ENCODE assay signal across 29 cellular contexts in genomic region chrX:1170243-1170642, GRCh38. TPM values are rescaled to one million over a fixed set of nuclear protein-coding genes. Genes with fewer than 3 reads are reported as not detected.
"Had no signal": no experiment of that assay in that cellular context is flagged by ENCODE, and none has a peak within 500 bp of the region (broad histone marks: within the 10 kb centered on the region; RNA-seq: fewer than 3 reads in every experiment).

No MANE protein-coding gene starts in this region.

- H3K9me3 Mint-ChIP-seq: activated T-cell treated with anti-CD3 and anti-CD28 coated beads, Interleukin-2, amount 50 U/mL, for 24 hours; central memory CD8-positive, alpha-beta T cell; T-helper 1 cell treated with Interleukin-12 subunit alpha and Interleukin-12 subunit beta and Interleukin-4 antibody, amounts not matched to agents 30 μg/mL and 1 μg/mL, for 36 hours had no signal

- H3K4me3 Mint-ChIP-seq: activated CD8-positive, alpha-beta T cell treated with anti-CD3 and anti-CD28 coated beads, Interleukin-2, amount 10 ng/mL, durations not matched to agents 7 days and 5 days; activated T-cell treated with anti-CD3 and anti-CD28 coated beads, Interleukin-2, amount 50 U/mL, for 24 hours; central memory CD8-positive, alpha-beta T cell; naive thymus-derived CD4-positive, alpha-beta T cell; T-helper 1 cell treated with Interleukin-12 subunit alpha and Interleukin-12 subunit beta and Interleukin-4 antibody, amounts not matched to agents 30 μg/mL and 1 μg/mL, for 36 hours had no signal

- H3K27me3 ChIP-seq: tibial nerve had no signal

- H3K4me1 Mint-ChIP-seq: central memory CD8-positive, alpha-beta T cell had no signal

- H3K4me1 ChIP-seq: tibial nerve had no signal

- H3K36me3 Mint-ChIP-seq: naive thymus-derived CD4-positive, alpha-beta T cell had no signal

- H3K4me3 ChIP-seq: tibial nerve had no signal

- FAIRE-seq: astrocyte, colon, urothelium cell line had no signal

- H3K36me3 ChIP-seq: tibial nerve had no signal

- H3K27ac ChIP-seq: tibial nerve had no signal

- H3K9me3 ChIP-seq: tibial nerve had no signal

- H3K27ac Mint-ChIP-seq: activated CD8-positive, alpha-beta T cell treated with anti-CD3 and anti-CD28 coated beads, Interleukin-2, amount 10 ng/mL, durations not matched to agents 7 days and 5 days; activated T-cell treated with anti-CD3 and anti-CD28 coated beads, Interleukin-2, amount 50 U/mL, for 24 hours; naive thymus-derived CD4-positive, alpha-beta T cell; T-helper 1 cell treated with Interleukin-12 subunit alpha and Interleukin-12 subunit beta and Interleukin-4 antibody, amounts not matched to agents 30 μg/mL and 1 μg/mL, for 36 hours had no signal

- H3K27me3 Mint-ChIP-seq: central memory CD8-positive, alpha-beta T cell had no signal

- DNase-seq: activated CD4-positive, alpha-beta T cell treated with anti-CD3 and anti-CD28 coated beads for 1 hour; activated CD4-positive, alpha-beta T cell treated with anti-CD3 and anti-CD28 coated beads, Interleukin-2, amount 50 U/mL, for 1 hour; activated CD8-positive, alpha-beta T cell treated with anti-CD3 and anti-CD28 coated beads, Interleukin-2, amount 10 ng/mL, durations not matched to agents 7 days and 5 days; activated gamma-delta T cell treated with Interleukin-2 at 50 U/mL for 16 hours; activated naive CD4-positive, alpha-beta T cell treated with anti-CD3 and anti-CD28 coated beads, Interleukin-2, amount 50 U/mL, for 16 hours; activated T-cell treated with anti-CD3 and anti-CD28 coated beads, Interleukin-2, amount 50 U/mL, for 24 hours; amniotic stem cell; dermis blood vessel endothelial cell; effector CD8-positive, alpha-beta T cell; erythroblast; hypothalamus; midbrain; naive thymus-derived CD4-positive, alpha-beta T cell; nucleus accumbens; right cardiac atrium; stimulated activated CD4-positive, alpha-beta T cell treated with anti-CD3 and anti-CD28 coated beads, Interleukin-2, amount 100 ng/mL, for 48 hours; stimulated activated naive CD4-positive, alpha-beta T cell treated with Interleukin-2 at 50 U/mL for 16 hours; SW 1271 had no signal

RNA-seq across cellular contexts. Expression of gene CRLF2, which starts 42.2 kb away (rescaled TPM):
- total RNA-seq: astrocyte, dermis blood vessel endothelial cell, fibroblast of lung, fibroblast of villous mesenchyme, kidney epithelial cell, pulmonary artery endothelial cell, right cardiac atrium had no signal
- polyA plus RNA-seq: fibroblast of lung, neural cell, right cardiac atrium had no signal
